In the genomic region with DNA sequence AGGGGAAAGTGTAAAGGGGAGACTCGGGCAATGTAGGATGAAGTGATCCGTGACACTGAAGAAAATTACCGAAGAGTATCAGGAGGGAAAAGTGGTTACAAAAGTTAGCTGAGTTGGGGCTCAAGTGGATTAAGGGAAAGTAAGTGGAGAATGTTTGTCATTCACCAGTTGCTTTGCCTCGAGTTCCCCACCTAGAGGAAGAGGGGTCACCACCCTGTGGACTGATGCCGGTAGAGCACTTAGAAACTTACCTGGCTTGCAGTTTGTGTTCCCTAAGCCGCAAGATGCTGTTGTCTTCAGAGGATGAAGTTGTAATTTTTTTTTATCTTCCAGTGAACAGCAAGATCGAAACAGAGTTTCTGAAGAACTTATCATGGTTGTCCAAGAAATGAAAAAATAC, we compare ENCODE assay signal across 11 cellular contexts. TPM values are rescaled to one million over a fixed set of nuclear protein-coding genes. Genes with fewer than 3 reads are reported as not detected.
DNase-seq lines count a peak whose midpoint lies in the region; ATAC-seq and TF ChIP-seq lines count a peak whose summit lies in the region.
"Had no signal": no experiment of that assay in that cellular context is flagged by ENCODE, and none has a peak within 500 bp of the region (broad histone marks: within the 10 kb centered on the region; RNA-seq: fewer than 3 reads in every experiment).

No MANE protein-coding gene starts in this region.

- peaks cover 25% of the 10 kb centered on the region for H3K36me3 ChIP-seq in ES-I3 (ENCODE audit: insufficient read depth, low read length)
- H3K36me3 ChIP-seq in Panc1 (ENCODE audit: control insufficient read depth, insufficient read depth, low read length), result peaks cover 11% of the 10 kb centered on the region
- peaks cover 11% of the 10 kb centered on the region for H3K36me3 ChIP-seq in rectal smooth muscle tissue (ENCODE audit: control insufficient read depth, insufficient read depth, low read length)

- peaks cover 6% of the 10 kb centered on the region; the same call in 1 of the 2 replicates for H3K4me1 ChIP-seq in ES-I3 (ENCODE audit: insufficient read depth, low read length)
- peaks cover 16% of the 10 kb centered on the region for H3K4me1 ChIP-seq in Panc1 (ENCODE audit: control insufficient read depth, insufficient read depth, low read length)
- peaks cover 23% of the 10 kb centered on the region for H3K4me1 ChIP-seq in rectal smooth muscle tissue (ENCODE audit: control insufficient read depth, insufficient read depth, low read length)

- intact Hi-C loops in Panc1 (cut with micrococcal nuclease; ENCODE audit: unreplicated experiment), result no loop called here

- POLR2A ChIA-PET in Panc1 (lab: Charles Lee), result interaction anchor here (0.6 kb wide), 1 partner anchor 362 kb away, joined by 3 read pairs; no protein-coding TSS in a partner anchor

- H3K9ac ChIP-seq in ES-I3 (ENCODE audit: low read depth, low read length), result peak overlapping the region; percentile 51; the same call in 1 of the 2 replicates
- no peak overlapping the region for H3K9ac ChIP-seq in rectal smooth muscle tissue (ENCODE audit: low read length)

- TF ChIP-seq CTCF in Panc1 (IDR thresholded peaks at IDR 0.05) (peak; percentile 31; the same call in 1 of the 2 replicates), fibroblast of the aortic adventitia (IDR thresholded peaks at IDR 0.05; ENCODE audit: insufficient read depth, low read length) (no peak)

- DNase-seq in Panc1 (ENCODE audit: low read depth, low spot score) (no peak), fibroblast of the aortic adventitia (ENCODE audit: low read depth) (no peak), GM19240 (ENCODE audit: insufficient read length, low spot score) (no peak), anterior cingulate cortex (lab: John Stamatoyannopoulos, UW) (no peak), RKO (ENCODE audit: low spot score) (no peak), NCI-H774 (lab: John Stamatoyannopoulos, UW) (no peak)
- DNase-seq: Kasumi-1, SHP77 had no signal

- ATAC-seq in Panc1, result no peak
- ATAC-seq: GM12878 had no signal

- in situ Hi-C loops in Panc1 (cut with HindIII; ENCODE audit: low pct_unique_long_range_greater_than_20kb, low sequenced_read_pairs), result no loop called here

- peak overlapping the region; percentile 65 to 66 for H3K4me3 ChIP-seq in Panc1 (ENCODE audit: low read depth in 2 of 2, low read length in 2 of 2)
- peak overlapping the region; percentile 69 for H3K4me3 ChIP-seq in fibroblast of the aortic adventitia (ENCODE audit: low read depth, low read length)
- peak overlapping the region; percentile 65 for H3K4me3 ChIP-seq in rectal smooth muscle tissue (ENCODE audit: low read length)
- H3K4me3 ChIP-seq: GM12878 had no signal

- 0 out of 2 replicates have a peak, but pooled peaks cover 4% of the 10 kb centered on the region for H3K9me3 ChIP-seq in ES-I3 (ENCODE audit: control insufficient read depth, insufficient read depth, low read length)
- H3K9me3 ChIP-seq in Panc1 (ENCODE audit: control insufficient read depth, insufficient read depth, low read depth, low read length), result peaks cover 3% of the 10 kb centered on the region; the same call in 1 of the 2 replicates

- H3K27me3 ChIP-seq in Panc1 (ENCODE audit: control insufficient read depth, insufficient read depth, low read length) (no peaks in the 10 kb centered on the region), rectal smooth muscle tissue (ENCODE audit: control insufficient read depth, insufficient read depth, low read length) (no peaks in the 10 kb centered on the region)

- CTCF ChIA-PET in Panc1 (lab: Charles Lee), result interaction anchor here (0.6 kb wide), 1 partner anchor 322 kb away, joined by 5 read pairs; no protein-coding TSS in a partner anchor

- H3K27ac ChIP-seq in Panc1 (ENCODE audit: low read length) (peak overlapping the region; percentile 72), rectal smooth muscle tissue (ENCODE audit: low read depth, low read length) (peak overlapping the region; percentile 82)

- no TSS peak for BruUV-seq in Panc1 (replicated peaks; lab: Mats Ljungman, UMichigan)

RNA-seq across cellular contexts. Expression of a gene that starts 1.0 kb away (rescaled TPM):
- total RNA-seq in Panc1 (2021; ENCODE audit: unreplicated experiment) (17.0 TPM), fibroblast of the aortic adventitia (ENCODE audit: low replicate concordance) (27.1 and 35.5 TPM in 2 replicates)
- 5.0 TPM for polyA plus RNA-seq in Panc1 (2012; ENCODE audit: insufficient read length)

RNA-seq across cellular contexts. Expression of a gene that starts 14.0 kb away (rescaled TPM):
- 106 TPM for total RNA-seq in Panc1 (2021; ENCODE audit: unreplicated experiment)
- 59.8 TPM for polyA plus RNA-seq in Panc1 (2012; ENCODE audit: insufficient read length)
- 37.2 and 135 TPM in 2 replicates for total RNA-seq in fibroblast of the aortic adventitia (ENCODE audit: low replicate concordance)
